ENCODE assay signal across 14 cellular contexts in the genomic region with DNA sequence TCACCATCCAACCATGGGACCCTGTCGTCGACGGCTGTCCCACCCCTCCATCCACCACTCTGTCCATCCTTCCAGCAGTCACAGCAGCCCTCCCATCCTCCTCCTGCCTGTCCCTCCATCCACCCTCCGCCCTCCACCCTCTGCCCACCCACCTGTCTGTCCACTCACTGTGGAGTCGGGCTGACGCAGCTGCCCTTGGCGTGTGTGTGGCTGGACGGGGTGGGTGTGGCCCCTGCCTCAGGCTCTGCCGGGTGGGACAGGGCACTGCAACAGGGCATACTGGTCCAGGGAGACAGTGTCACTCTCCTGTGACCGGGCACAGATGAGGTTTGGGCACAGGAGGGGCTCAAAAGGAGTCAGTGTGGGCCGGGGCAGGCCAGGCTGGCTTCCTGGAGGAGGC. TPM values are rescaled to one million over a fixed set of nuclear protein-coding genes. Genes with fewer than 3 reads are reported as not detected.
A peak's percentile ranks its signal among the peaks of the same experiment; 100 is the strongest.
DNase-seq lines count a peak whose midpoint lies in the region; ATAC-seq, FAIRE-seq and TF ChIP-seq lines count a peak whose summit lies in the region.
"Had no signal": no experiment of that assay in that cellular context is flagged by ENCODE, and none has a peak within 500 bp of the region (broad histone marks: within the 10 kb centered on the region; RNA-seq: fewer than 3 reads in every experiment).

No MANE protein-coding gene starts in this region.

- H3K9me3 ChIP-seq in H1 (ENCODE audit: insufficient read depth in 2 of 2, low read depth in 1 of 2, low read length in 1 of 2) (peaks cover 0 to 9% of the 10 kb centered on the region in 2 experiments; a peak in 1 of 4 replicates), upper lobe of right lung (no peaks in the 10 kb centered on the region)
- H3K9me3 ChIP-seq in CD4-positive, alpha-beta T cell (ENCODE audit: control insufficient read depth, low read length), result no peaks in the 10 kb centered on the region
- H3K9me3 ChIP-seq in CD8-positive, alpha-beta memory T cell (ENCODE audit: low read length), result no peaks in the 10 kb centered on the region

- no peak overlapping the region for H3K27ac ChIP-seq in H1 (ENCODE audit: low read depth, low read length)
- no peak overlapping the region for H3K27ac ChIP-seq in upper lobe of right lung
- no peak overlapping the region for H3K27ac ChIP-seq in CD4-positive, alpha-beta T cell (ENCODE audit: low read depth, low read length)
- no peak overlapping the region for H3K27ac ChIP-seq in CD8-positive, alpha-beta memory T cell (ENCODE audit: low read depth, low read length)

- H3K36me3 Mint-ChIP-seq in CD4-positive, alpha-beta T cell (ENCODE audit: low read depth), result no peaks in the 10 kb centered on the region
- no peaks in the 10 kb centered on the region for H3K36me3 Mint-ChIP-seq in CD8-positive, alpha-beta memory T cell
- H3K36me3 Mint-ChIP-seq: activated naive CD8-positive, alpha-beta T cell treated with anti-CD3 and anti-CD28 coated beads, Interleukin-2, amount 10 ng/mL, durations not matched to agents 7 days and 5 days; CD4-positive, alpha-beta memory T cell had no signal

- ATAC-seq in sciatic nerve (peak; percentile 2), upper lobe of right lung (no peak)
- no peak for ATAC-seq in CD4-positive, alpha-beta T cell (ENCODE audit: poor library complexity)

- FAIRE-seq in H1 (lab: Jason Lieb, UNC), result no peak
- FAIRE-seq: G401.6 had no signal

- H3K23me2 ChIP-seq in H1 (ENCODE audit: low read depth, low read length), result peaks cover 10% of the 10 kb centered on the region; the same call in 1 of the 2 replicates

- no peaks in the 10 kb centered on the region for H3K79me2 ChIP-seq in H1 (ENCODE audit: control insufficient read depth in 1 of 2, insufficient read depth in 2 of 2, low read length in 2 of 2)

- H3K27me3 ChIP-seq in H1 (replicated peaks in 1 of 4; ENCODE audit: control insufficient read depth in 3 of 4, extremely low read depth in 1 of 4, insufficient read depth in 3 of 4, low read length in 3 of 4), result no peaks in the 10 kb centered on the region
- H3K27me3 ChIP-seq in upper lobe of right lung, result no peaks in the 10 kb centered on the region
- H3K27me3 ChIP-seq in CD4-positive, alpha-beta T cell (ENCODE audit: control insufficient read depth, insufficient read depth, low read length), result no peaks in the 10 kb centered on the region
- H3K27me3 ChIP-seq in CD8-positive, alpha-beta memory T cell (ENCODE audit: insufficient read depth, low read length, poor library complexity, severe bottlenecking), result no peaks in the 10 kb centered on the region

- H4K91ac ChIP-seq in H1 (replicated peaks; ENCODE audit: insufficient read length, low read length), result no peak overlapping the region

- H2BK15ac ChIP-seq in H1 (ENCODE audit: low read length), result 0 out of 2 replicates have a peak overlapping the region, but pooled peaks have one; percentile 46

- no peak overlapping the region for H2AFZ ChIP-seq in H1 (ENCODE audit: low read length)

- POLR2A ChIA-PET in H1 (lab: Charles Lee; ENCODE audit: partially characterized antibody), result interaction anchor here (1.1 to 2.7 kb wide), 8 partner anchors 10 to 114 kb away, joined by 3 to 17 read pairs (median 4); no protein-coding TSS in a partner anchor
- POLR2A ChIA-PET in CD4-positive, alpha-beta T cell (lab: Charles Lee), result interaction anchor here (1.3 to 2.1 kb wide), 2 partner anchors 11 to 128 kb away, joined by 6 to 19 read pairs; no protein-coding TSS in a partner anchor
- POLR2A ChIA-PET in CD8-positive, alpha-beta memory T cell (lab: Charles Lee), result interaction anchor here (1.0 to 1.8 kb wide), 3 partner anchors 10 to 114 kb away, joined by 3 to 22 read pairs (median 3); no protein-coding TSS in a partner anchor

- CTCF ChIA-PET in H1 (lab: Charles Lee; ENCODE audit: partially characterized antibody), result interaction anchor here (0.5 to 2.3 kb wide), 14 partner anchors 9 to 289 kb away, joined by 3 to 11 read pairs (median 5); a partner anchor contains a TSS
- CTCF ChIA-PET in CD4-positive, alpha-beta T cell (lab: Charles Lee), result interaction anchor here (1.5 to 2.3 kb wide), 5 partner anchors 10 to 145 kb away, joined by 3 to 9 read pairs (median 5); no protein-coding TSS in a partner anchor
- CTCF ChIA-PET in CD8-positive, alpha-beta memory T cell (lab: Charles Lee), result interaction anchor here (0.8 to 2.2 kb wide), 7 partner anchors 11 to 144 kb away, joined by 3 to 17 read pairs (median 7); no protein-coding TSS in a partner anchor

- H2BK20ac ChIP-seq in H1 (ENCODE audit: low read length), result peak overlapping the region; percentile 48; the same call in 1 of the 2 replicates

- no peak overlapping the region for H4K5ac ChIP-seq in H1 (ENCODE audit: insufficient read length, low read depth, low read length)

- no peak for TF ChIP-seq POLR2A in H1 (IDR thresholded peaks at IDR 0.05; ENCODE audit: control extremely low read depth in 1 of 2, low read depth in 2 of 2, low read length in 2 of 2)

- no peak overlapping the region for H3K4ac ChIP-seq in H1 (replicated peaks; ENCODE audit: insufficient read length, low read depth, low read length)

- no peak for TF ChIP-seq RAD21 in H1 (IDR thresholded peaks at IDR 0.05 in 1 of 2, conservative IDR thresholded peaks at IDR 0.05 in 1 of 2; ENCODE audit: low read depth in 2 of 2, low read length in 2 of 2)

- no peak overlapping the region; the same call in 1 of the 2 replicates for H2BK12ac ChIP-seq in H1 (ENCODE audit: low read depth, low read length)

- no peak overlapping the region for H2BK5ac ChIP-seq in H1 (ENCODE audit: low read depth, low read length)

- no peak overlapping the region for H3K18ac ChIP-seq in H1 (ENCODE audit: extremely low read depth, low read length)

- intact Hi-C loops in sciatic nerve (cut with DNase I) (no loop called here), upper lobe of right lung (cut with DNase I) (no loop called here)
- intact Hi-C loops in CD4-positive, alpha-beta T cell (cut with DNase I, micrococcal nuclease), result loop anchor here in 1 of 2 experiments (2.0 kb wide), 1 partner anchor 145 kb away; no protein-coding TSS in a partner anchor

- no peak overlapping the region for H3K14ac ChIP-seq in H1 (ENCODE audit: insufficient read length)

- H3K4me2 ChIP-seq in H1 (ENCODE audit: insufficient read depth in 1 of 2, low read depth in 2 of 2, low read length in 2 of 2), result no peak overlapping the region

- 85% methylated on average over 7 of the region's 11 CpGs; no CpG with 5 or more reads in 1 of the 2 experiments for WGBS in H1 (ENCODE audit: extremely low coverage in 1 of 2, insufficient coverage in 1 of 2, insufficient read length in 1 of 2, insufficient replicate concordance in 2 of 2, low coverage in 1 of 2, low lambda C conversion rate in 2 of 2, missing lambda C conversion rate in 1 of 2), 2 experiments

- H4K8ac ChIP-seq in H1 (ENCODE audit: extremely low read depth, insufficient read depth, low read length), result peak overlapping the region; percentile 57; the same call in 1 of the 2 replicates

- H3K4me1 ChIP-seq in H1 (replicated peaks in 1 of 4; ENCODE audit: control insufficient read depth in 3 of 4, insufficient read depth in 4 of 4, low read length in 3 of 4) (peaks cover 6 to 15% (median 6%) of the 10 kb centered on the region in 4 experiments; a peak in 6 of 7 replicates), upper lobe of right lung (peaks cover 3% of the 10 kb centered on the region)
- H3K4me1 ChIP-seq in CD8-positive, alpha-beta memory T cell (ENCODE audit: insufficient read depth, low read length), result peaks cover 4% of the 10 kb centered on the region

- H2AK5ac ChIP-seq in H1 (ENCODE audit: low read depth, low read length), result peak overlapping the region; percentile 65; the same call in 1 of the 2 replicates

- no peak overlapping the region for H3K27ac Mint-ChIP-seq in CD4-positive, alpha-beta T cell
- peak overlapping the region in 1 of 8 donors; percentile 55 for H3K27ac Mint-ChIP-seq in CD8-positive, alpha-beta memory T cell
- H3K27ac Mint-ChIP-seq: activated naive CD8-positive, alpha-beta T cell treated with anti-CD3 and anti-CD28 coated beads, Interleukin-2, amount 10 ng/mL, durations not matched to agents 7 days and 5 days; CD4-positive, alpha-beta memory T cell had no signal

- peaks cover 2 to 13% of the 10 kb centered on the region in 2 experiments for H4K20me1 ChIP-seq in H1 (replicated peaks in 1 of 2; ENCODE audit: control insufficient read depth in 1 of 2, insufficient read depth in 2 of 2, low read length in 2 of 2)

- DNase-seq in LNCaP clone FGC (ENCODE audit: low read depth) (no peak), H1 (ENCODE audit: low read depth in 1 of 2, low spot score in 2 of 2) (no peak), sciatic nerve (ENCODE audit: low spot score) (no peak), upper lobe of right lung (no peak)
- no peak for DNase-seq in CD4-positive, alpha-beta T cell
- DNase-seq in CD8-positive, alpha-beta memory T cell, result no peak
- DNase-seq: activated CD4-positive, CD25-positive, alpha-beta regulatory T cell treated with anti-CD3 and anti-CD28 coated beads, Interleukin-2, amount 50 U/mL, for 72 hours; caudate nucleus; CD4-positive, alpha-beta memory T cell; NCI-H2029 treated with DMSO at 0.1 percent for 48 hours had no signal

- H3K9me3 Mint-ChIP-seq in CD4-positive, alpha-beta T cell, result no peaks in the 10 kb centered on the region
- H3K9me3 Mint-ChIP-seq in CD8-positive, alpha-beta memory T cell, result no peaks in the 10 kb centered on the region
- H3K9me3 Mint-ChIP-seq: CD4-positive, alpha-beta memory T cell had no signal

- no peak for TF ChIP-seq EP300 in H1 (IDR thresholded peaks at IDR 0.05; ENCODE audit: borderline replicate concordance in 1 of 2, low read depth in 2 of 2, low read length in 2 of 2)

- peaks cover 2% of the 10 kb centered on the region; the same call in 1 of the 2 replicates for H3K79me1 ChIP-seq in H1 (ENCODE audit: low read depth, low read length)

- H3K23ac ChIP-seq in H1 (ENCODE audit: insufficient read length), result no peak overlapping the region

- H3K4me1 Mint-ChIP-seq in CD4-positive, alpha-beta T cell (ENCODE audit: low read depth), result peaks cover 5% of the 10 kb centered on the region
- peaks cover 0 to 11% (median 0%) of the 10 kb centered on the region in 3 donors for H3K4me1 Mint-ChIP-seq in CD8-positive, alpha-beta memory T cell
- H3K4me1 Mint-ChIP-seq: activated naive CD8-positive, alpha-beta T cell treated with anti-CD3 and anti-CD28 coated beads, Interleukin-2, amount 10 ng/mL, durations not matched to agents 7 days and 5 days had no signal

- H2BK120ac ChIP-seq in H1 (replicated peaks; ENCODE audit: low read depth, low read length), result no peak overlapping the region

- H3K4me3 ChIP-seq in LNCaP clone FGC (ENCODE audit: low read depth, low read length) (peak overlapping the region; percentile 98), H1 (ENCODE audit: extremely low read depth in 1 of 4, insufficient read depth in 2 of 4, low read depth in 3 of 4, low read length in 4 of 4) (no peak overlapping the region), upper lobe of right lung (no peak overlapping the region)
- no peak overlapping the region for H3K4me3 ChIP-seq in CD8-positive, alpha-beta memory T cell (ENCODE audit: low read length)

- H3K36me3 ChIP-seq in H1 (ENCODE audit: control insufficient read depth in 2 of 4, insufficient read depth in 4 of 4, low read length in 3 of 4), result peaks cover 0 to 28% (median 0%) of the 10 kb centered on the region in 4 experiments; a peak in 3 of 8 replicates
- no peaks in the 10 kb centered on the region for H3K36me3 ChIP-seq in upper lobe of right lung
- H3K36me3 ChIP-seq in CD8-positive, alpha-beta memory T cell (ENCODE audit: insufficient read depth, low read length), result no peaks in the 10 kb centered on the region

- H3K27me3 Mint-ChIP-seq in CD4-positive, alpha-beta T cell, result peaks cover 16% of the 10 kb centered on the region
- peaks cover 0 to 2% of the 10 kb centered on the region in 2 donors for H3K27me3 Mint-ChIP-seq in CD8-positive, alpha-beta memory T cell
- H3K27me3 Mint-ChIP-seq: activated naive CD8-positive, alpha-beta T cell treated with anti-CD3 and anti-CD28 coated beads, Interleukin-2, amount 10 ng/mL, durations not matched to agents 7 days and 5 days; CD4-positive, alpha-beta memory T cell had no signal

- no peak overlapping the region for H3K56ac ChIP-seq in H1 (replicated peaks; ENCODE audit: insufficient read length, low read depth, low read length)

- no peak overlapping the region for H3K9ac ChIP-seq in H1 (replicated peaks in 1 of 4; ENCODE audit: extremely low read depth in 1 of 4, low read depth in 3 of 4, low read length in 3 of 4)

- H3K4me3 Mint-ChIP-seq in CD4-positive, alpha-beta T cell, result no peak overlapping the region
- H3K4me3 Mint-ChIP-seq in CD8-positive, alpha-beta memory T cell, result peak overlapping the region in 2 of 7 donors; percentile 47 to 74
- H3K4me3 Mint-ChIP-seq: activated naive CD8-positive, alpha-beta T cell treated with anti-CD3 and anti-CD28 coated beads, Interleukin-2, amount 10 ng/mL, durations not matched to agents 7 days and 5 days had no signal

- TF ChIP-seq CTCF in LNCaP clone FGC (IDR thresholded peaks at IDR 0.05; ENCODE audit: control insufficient read depth, extremely low read depth, insufficient read depth), result no peak
- no peak for TF ChIP-seq CTCF in H1 (IDR thresholded peaks at IDR 0.05; ENCODE audit: control extremely low read depth in 1 of 3, insufficient read depth in 1 of 3, low read depth in 1 of 3, low read length in 3 of 3)
- TF ChIP-seq CTCF in upper lobe of right lung (IDR thresholded peaks at IDR 0.05), result no peak
- no peak for TF ChIP-seq CTCF in CD4-positive, alpha-beta T cell (IDR thresholded peaks at IDR 0.05)

RNA-seq across cellular contexts. Expression of a gene that starts 1.9 kb away (rescaled TPM):
- 28.5 and 28.7 TPM in 2 replicates for total RNA-seq in H1 (2021; fragmentation: NEBNext Ultra II Directional; extraction: Animal tissue kit (Norgen Biotek cat#: 25700))
- 16.7 and 28.0 TPM in 2 replicates for polyA plus RNA-seq in H1 (2011; rRNA removed)
- polyA plus RNA-seq in H1 (2011; cell fraction: cytosol; rRNA removed), result 25.0 TPM
- polyA plus RNA-seq in H1 (2011; cell fraction: nucleus; rRNA removed), result 35.4 TPM
- 10.9 to 22.0 TPM (median 18.8 TPM) in 4 replicates for polyA plus RNA-seq in H1 (2012, experiment 1 of 2)
- polyA plus RNA-seq in H1 (2012, experiment 2 of 2), result 14.5 TPM
- polyA plus RNA-seq in H1 (2013, experiment 1 of 2), result 11.0 TPM
- 12.3 TPM for polyA plus RNA-seq in H1 (2013, experiment 2 of 2)
- polyA minus RNA-seq in H1 (2011; rRNA and poly(A)+ RNA removed), result 11.3 and 13.9 TPM in 2 replicates
- 33.5 TPM for polyA minus RNA-seq in H1 (2011; cell fraction: cytosol; rRNA and poly(A)+ RNA removed)
- 11.1 TPM for polyA minus RNA-seq in H1 (2011; cell fraction: nucleus; rRNA and poly(A)+ RNA removed)
- total RNA-seq in sciatic nerve, result 0.49 TPM
- total RNA-seq in upper lobe of right lung, result 40.4 TPM
- total RNA-seq in CD4-positive, alpha-beta T cell, result under 1 TPM in 1 of 2 experiments, not detected in 1; 0.60 TPM
- total RNA-seq in CD8-positive, alpha-beta memory T cell, result not detected
- polyA plus RNA-seq in CD8-positive, alpha-beta memory T cell, result 1.1 TPM
- total RNA-seq: CD4-positive, alpha-beta memory T cell; T-helper 1 cell treated with Interleukin-12 subunit alpha and Interleukin-12 subunit beta and Interleukin-4 antibody, amounts not matched to agents 30 ng/mL and 1 ng/mL, for 36 hours had no signal
- polyA plus RNA-seq: neural cell had no signal

RNA-seq across cellular contexts. Expression of a gene that starts 18.9 kb away (rescaled TPM):
- 66.3 and 68.9 TPM in 2 replicates for total RNA-seq in H1 (2021; fragmentation: NEBNext Ultra II Directional; extraction: Animal tissue kit (Norgen Biotek cat#: 25700))
- 55.2 and 94.2 TPM in 2 replicates for polyA plus RNA-seq in H1 (2011; rRNA removed)
- 57.0 TPM for polyA plus RNA-seq in H1 (2011; cell fraction: cytosol; rRNA removed)
- 133 TPM for polyA plus RNA-seq in H1 (2011; cell fraction: nucleus; rRNA removed)
- polyA plus RNA-seq in H1 (2012, experiment 1 of 2), result 35.4 to 56.4 TPM (median 48.3 TPM) in 4 replicates
- 55.4 TPM for polyA plus RNA-seq in H1 (2012, experiment 2 of 2)
- 51.9 TPM for polyA plus RNA-seq in H1 (2013, experiment 1 of 2)
- 52.5 TPM for polyA plus RNA-seq in H1 (2013, experiment 2 of 2)
- 13.0 and 16.6 TPM in 2 replicates for polyA minus RNA-seq in H1 (2011; rRNA and poly(A)+ RNA removed)
- 26.2 TPM for polyA minus RNA-seq in H1 (2011; cell fraction: cytosol; rRNA and poly(A)+ RNA removed)
- polyA minus RNA-seq in H1 (2011; cell fraction: nucleus; rRNA and poly(A)+ RNA removed), result 24.8 TPM
- total RNA-seq in sciatic nerve (51.6 TPM), upper lobe of right lung (80.9 TPM)
- 100 to 1,000 TPM; 358 to 392 TPM for total RNA-seq in CD4-positive, alpha-beta T cell
- 10 to 100 TPM; 54.2 to 59.4 TPM for total RNA-seq in CD8-positive, alpha-beta memory T cell
- polyA plus RNA-seq in CD8-positive, alpha-beta memory T cell, result 267 TPM

RNA-seq across cellular contexts. Expression of a gene that starts 26.6 kb away (rescaled TPM):
- 76.3 and 89.0 TPM in 2 replicates for total RNA-seq in H1 (2021; fragmentation: NEBNext Ultra II Directional; extraction: Animal tissue kit (Norgen Biotek cat#: 25700))
- polyA plus RNA-seq in H1 (2011; rRNA removed), result 40.9 and 69.4 TPM in 2 replicates
- polyA plus RNA-seq in H1 (2011; cell fraction: cytosol; rRNA removed), result 62.2 TPM
- 329 TPM for polyA plus RNA-seq in H1 (2011; cell fraction: nucleus; rRNA removed)
- 55.4 to 118 TPM (median 90.1 TPM) in 4 replicates for polyA plus RNA-seq in H1 (2012, experiment 1 of 2)
- polyA plus RNA-seq in H1 (2012, experiment 2 of 2), result 69.9 TPM
- polyA plus RNA-seq in H1 (2013, experiment 1 of 2), result 55.2 TPM
- polyA plus RNA-seq in H1 (2013, experiment 2 of 2), result 48.0 TPM
- polyA minus RNA-seq in H1 (2011; rRNA and poly(A)+ RNA removed), result 6.4 and 7.0 TPM in 2 replicates
- 19.7 TPM for polyA minus RNA-seq in H1 (2011; cell fraction: cytosol; rRNA and poly(A)+ RNA removed)
- polyA minus RNA-seq in H1 (2011; cell fraction: nucleus; rRNA and poly(A)+ RNA removed), result 37.0 TPM
- total RNA-seq in sciatic nerve, result 32.2 TPM
- total RNA-seq in upper lobe of right lung, result 1.9 TPM
- total RNA-seq in CD4-positive, alpha-beta T cell, result 1 to 10 TPM; 4.2 to 6.0 TPM
- under 1 TPM; 0.47 to 0.81 TPM for total RNA-seq in CD8-positive, alpha-beta memory T cell
- polyA plus RNA-seq in CD8-positive, alpha-beta memory T cell, result 0.31 TPM
- polyA plus RNA-seq: CD4-positive, alpha-beta memory T cell had no signal

RNA-seq across cellular contexts. Expression of a gene that starts 45.9 kb away (rescaled TPM):
- 18.0 and 20.0 TPM in 2 replicates for total RNA-seq in H1 (2021; fragmentation: NEBNext Ultra II Directional; extraction: Animal tissue kit (Norgen Biotek cat#: 25700))
- 20.7 and 24.6 TPM in 2 replicates for polyA plus RNA-seq in H1 (2011; rRNA removed)
- 19.7 TPM for polyA plus RNA-seq in H1 (2011; cell fraction: cytosol; rRNA removed)
- polyA plus RNA-seq in H1 (2011; cell fraction: nucleus; rRNA removed), result 185 TPM
- 20.7 to 42.8 TPM (median 32.2 TPM) in 4 replicates for polyA plus RNA-seq in H1 (2012, experiment 1 of 2)
- polyA plus RNA-seq in H1 (2012, experiment 2 of 2), result 11.9 TPM
- polyA plus RNA-seq in H1 (2013, experiment 1 of 2), result 14.6 TPM
- 13.7 TPM for polyA plus RNA-seq in H1 (2013, experiment 2 of 2)
- polyA minus RNA-seq in H1 (2011; rRNA and poly(A)+ RNA removed), result 5.2 and 7.0 TPM in 2 replicates
- polyA minus RNA-seq in H1 (2011; cell fraction: cytosol; rRNA and poly(A)+ RNA removed), result 5.6 TPM
- 19.3 TPM for polyA minus RNA-seq in H1 (2011; cell fraction: nucleus; rRNA and poly(A)+ RNA removed)
- total RNA-seq in sciatic nerve, result 0.98 TPM
- total RNA-seq in upper lobe of right lung, result 22.4 TPM
- total RNA-seq in CD4-positive, alpha-beta T cell, result 100 to 1,000 TPM; 109 to 114 TPM
- total RNA-seq in CD8-positive, alpha-beta memory T cell, result 10 to 100 TPM; 25.3 to 26.4 TPM
- polyA plus RNA-seq in CD8-positive, alpha-beta memory T cell, result 12.2 TPM
- polyA plus RNA-seq: neural cell had no signal

RNA-seq across cellular contexts. Expression of a gene that starts 54.2 kb away (rescaled TPM):
- 48.7 and 52.4 TPM in 2 replicates for total RNA-seq in H1 (2021; fragmentation: NEBNext Ultra II Directional; extraction: Animal tissue kit (Norgen Biotek cat#: 25700))
- 68.2 and 108 TPM in 2 replicates for polyA plus RNA-seq in H1 (2011; rRNA removed)
- polyA plus RNA-seq in H1 (2011; cell fraction: cytosol; rRNA removed), result 69.7 TPM
- 197 TPM for polyA plus RNA-seq in H1 (2011; cell fraction: nucleus; rRNA removed)
- polyA plus RNA-seq in H1 (2012, experiment 1 of 2), result 33.3 to 60.1 TPM (median 54.3 TPM) in 4 replicates
- 51.9 TPM for polyA plus RNA-seq in H1 (2012, experiment 2 of 2)
- polyA plus RNA-seq in H1 (2013, experiment 1 of 2), result 42.4 TPM
- polyA plus RNA-seq in H1 (2013, experiment 2 of 2), result 39.1 TPM
- 49.6 and 57.3 TPM in 2 replicates for polyA minus RNA-seq in H1 (2011; rRNA and poly(A)+ RNA removed)
- polyA minus RNA-seq in H1 (2011; cell fraction: cytosol; rRNA and poly(A)+ RNA removed), result 38.8 TPM
- 51.9 TPM for polyA minus RNA-seq in H1 (2011; cell fraction: nucleus; rRNA and poly(A)+ RNA removed)
- total RNA-seq in sciatic nerve (33.1 TPM), upper lobe of right lung (31.1 TPM)
- total RNA-seq in CD4-positive, alpha-beta T cell, result 10 to 100 TPM; 15.2 to 18.4 TPM
- 10 to 100 TPM; 26.2 to 28.4 TPM for total RNA-seq in CD8-positive, alpha-beta memory T cell
- 11.5 TPM for polyA plus RNA-seq in CD8-positive, alpha-beta memory T cell

Comparison
In these comparisons a context has a peak if more than half of its experiments do, and no peak if none do; other contexts are left out.
1. RNA of a gene that starts 1.9 kb away (total RNA-seq): 40.4 TPM in upper lobe of right lung (single experiment) and 28.5 to 28.7 TPM in H1; 0.60 TPM in CD4-positive, alpha-beta T cell, 0.49 TPM in sciatic nerve (single experiment) and not detected in CD8-positive, alpha-beta memory T cell; every median in the first group is over 10 times any median in the second.